ENCODE assay signal across 16 cellular contexts in the genomic region with DNA sequence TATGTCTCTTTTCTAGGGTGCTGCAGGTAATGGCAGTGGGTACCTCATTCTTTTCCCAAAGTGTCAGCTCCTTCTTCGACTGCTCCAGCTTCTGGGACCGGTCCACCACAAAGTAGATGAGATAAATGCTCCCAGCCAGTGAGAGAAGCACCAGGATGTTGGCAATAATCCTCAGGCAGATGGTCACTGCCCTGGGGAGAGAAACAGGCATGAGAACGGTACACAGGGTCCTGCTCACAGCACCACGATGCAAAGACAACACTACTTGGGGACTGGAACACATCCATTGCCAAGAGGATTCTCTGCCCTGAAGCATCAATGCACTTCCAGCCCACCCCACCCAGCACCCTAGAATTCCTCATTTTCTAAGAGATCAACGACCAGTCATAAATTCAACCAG. TPM values are rescaled to one million over a fixed set of nuclear protein-coding genes. Genes with fewer than 3 reads are reported as not detected.
DNase-seq lines count a peak whose midpoint lies in the region; ATAC-seq and TF ChIP-seq lines count a peak whose summit lies in the region.
"Had no signal": no experiment of that assay in that cellular context is flagged by ENCODE, and none has a peak within 500 bp of the region (broad histone marks: within the 10 kb centered on the region; RNA-seq: fewer than 3 reads in every experiment).

No MANE protein-coding gene starts in this region.

- no peak for TF ChIP-seq CTCF in esophagus muscularis mucosa (IDR thresholded peaks at IDR 0.05)

- WGBS in esophagus muscularis mucosa: 84% methylated on average over 5 of the region's 5 CpGs

- H3K9me3 ChIP-seq in esophagus muscularis mucosa: no peaks in the 10 kb centered on the region
- H3K9me3 ChIP-seq: BE2C, Caco-2 had no signal

- H3K27me3 ChIP-seq in esophagus muscularis mucosa: no peaks in the 10 kb centered on the region
- H3K27me3 ChIP-seq: BE2C had no signal

- no peak for TF ChIP-seq POLR2A in esophagus muscularis mucosa (IDR thresholded peaks at IDR 0.05; ENCODE audit: low read depth)

- ATAC-seq in HG03460 (IDR thresholded peaks at IDR 0.05; ENCODE audit: unreplicated experiment): no peak
- ATAC-seq: GM12878, HepG2 had no signal

- no peak for TF ChIP-seq EP300 in esophagus muscularis mucosa (IDR thresholded peaks at IDR 0.05)

- peak; percentile 2 for DNase-seq in DMS 273 treated with DMSO at 0.1 percent for 48 hours (lab: John Stamatoyannopoulos, UW)
- peak; percentile 13 for DNase-seq in NCI-H446 treated with DMSO at 0.1 percent for 48 hours (lab: John Stamatoyannopoulos, UW)
- DNase-seq in esophagus muscularis mucosa (ENCODE audit: extremely low spot score): peak; percentile 37
- DNase-seq in NCI-H2107 treated with DMSO at 0.1 percent for 48 hours (lab: John Stamatoyannopoulos, UW; ENCODE audit: unreplicated experiment): no peak
- DNase-seq in KG1 (lab: John Stamatoyannopoulos, UW): no peak
- DNase-seq: ACHN; BE2C; Caco-2; CD4-positive, CD25-positive, alpha-beta regulatory T cell; CD8-positive, alpha-beta memory T cell; DMS79 treated with DMSO at 0.1 percent for 48 hours; H9 had no signal

- H3K36me3 ChIP-seq in esophagus muscularis mucosa: no peaks in the 10 kb centered on the region
- H3K36me3 ChIP-seq: BE2C had no signal

- no peaks in the 10 kb centered on the region for H3K4me1 ChIP-seq in esophagus muscularis mucosa
- H3K4me1 ChIP-seq: BE2C, Caco-2 had no signal

- H3K27ac ChIP-seq in esophagus muscularis mucosa (replicated peaks in 1 of 4): no peak overlapping the region

- H3K4me3 ChIP-seq in esophagus muscularis mucosa: no peak overlapping the region
- H3K4me3 ChIP-seq: GM12878 had no signal

- intact Hi-C loops in esophagus muscularis mucosa (cut with DNase I): no loop called here

RNA-seq across cellular contexts. Expression of a gene that starts 22.4 kb away (rescaled TPM):
- total RNA-seq in esophagus muscularis mucosa: under 1 TPM; 0.17 to 0.99 (median 0.47) TPM
- total RNA-seq: Caco-2; CD4-positive, CD25-positive, alpha-beta regulatory T cell; CD8-positive, alpha-beta memory T cell; GM12878; H1; H9; HepG2 had no signal

RNA-seq across cellular contexts. Expression of a gene that starts 27.7 kb away (rescaled TPM):
- 1 to 10 TPM; 2.7 to 3.7 (median 3.0) TPM for total RNA-seq in esophagus muscularis mucosa

Comparison
In these comparisons a context has a peak if more than half of its experiments do, and no peak if none do; other contexts are left out.
1. DNase-seq: peak in DMS 273 treated with DMSO at 0.1 percent for 48 hours (single experiment), NCI-H446 treated with DMSO at 0.1 percent for 48 hours (single experiment) and esophagus muscularis mucosa (single experiment); none in NCI-H2107 treated with DMSO at 0.1 percent for 48 hours (single experiment) and KG1 (single experiment).